8 cellular contexts compared by ENCODE assay signal in genomic region chr5:10549123-10549514, GRCh38. TPM values are rescaled to one million over a fixed set of nuclear protein-coding genes. Genes with fewer than 3 reads are reported as not detected.
DNase-seq lines count a peak whose midpoint lies in the region; ATAC-seq, FAIRE-seq and TF ChIP-seq lines count a peak whose summit lies in the region.
"Not testable (repeated sequence)": the region's sequence is repeated elsewhere in the genome, so short reads cannot be mapped to it uniquely, and the experiment has no call there.
"Had no signal": no experiment of that assay in that cellular context is flagged by ENCODE, and none has a peak within 500 bp of the region (broad histone marks: within the 10 kb centered on the region; RNA-seq: fewer than 3 reads in every experiment).

No MANE protein-coding gene starts in this region.

- TF ChIP-seq RAD21 in IMR-90 (IDR thresholded peaks at IDR 0.05; ENCODE audit: low read length); GM12878 (IDR thresholded peaks at IDR 0.05; ENCODE audit: insufficient read depth, low read depth, low read length): not testable (repeated sequence)

- peak overlapping the region; percentile 83 for H2AK5ac ChIP-seq in IMR-90 (ENCODE audit: low read depth, low read length)

- peak overlapping the region; percentile 84 for H2BK20ac ChIP-seq in IMR-90 (ENCODE audit: low read depth, low read length)

- peak overlapping the region; percentile 69 for H4K91ac ChIP-seq in IMR-90 (ENCODE audit: insufficient read depth, low read depth, low read length)

- dilution Hi-C loops in IMR-90 (cut with HindIII; ENCODE audit: low sequenced_read_pairs, unreplicated experiment) = not testable (repeated sequence)

- H3K27me3 Mint-ChIP-seq in GM23338 (ENCODE audit: insufficient read depth, low read depth, poor library complexity) = peaks cover 13% of the 10 kb centered on the region
- not testable (repeated sequence) for H3K27me3 Mint-ChIP-seq in endodermal cell (ENCODE audit: insufficient read depth)
- H3K27me3 Mint-ChIP-seq in neural progenitor cell (ENCODE audit: insufficient read depth, low read depth) = peaks cover 11% of the 10 kb centered on the region

- not testable (repeated sequence) for H2BK5ac ChIP-seq in IMR-90 (ENCODE audit: low read depth, low read length, poor library complexity, severe bottlenecking)

- not testable (repeated sequence) for H2AFZ ChIP-seq in GM23338; IMR-90 (replicated peaks; ENCODE audit: low read length, poor library complexity); GM12878 (ENCODE audit: control insufficient read depth, low read depth, low read length); neural progenitor cell (replicated peaks)

- RAD21 ChIA-PET in GM12878 (lab: Charles Lee; ENCODE audit: unreplicated experiment) = not testable (repeated sequence)

- BruUV-seq in IMR-90 (replicated peaks; lab: Mats Ljungman, UMichigan); GM12878 (replicated peaks; lab: Mats Ljungman, UMichigan): not testable (repeated sequence)

- intact Hi-C loops in IMR-90 (cut with micrococcal nuclease); GM12878 (cut with micrococcal nuclease; ENCODE audit: unreplicated experiment); kidney (cut with DNase I); sigmoid colon (cut with DNase I): not testable (repeated sequence)

- peaks cover 27% of the 10 kb centered on the region for H3K9me1 ChIP-seq in IMR-90 (ENCODE audit: insufficient read depth, low read length)

- H3K56ac ChIP-seq in IMR-90 (ENCODE audit: extremely low read depth, insufficient read depth, low read length) = not testable (repeated sequence)

- SMC1A ChIA-PET in GM12878 (lab: Charles Lee; ENCODE audit: uncharacterized antibody, unreplicated experiment) = not testable (repeated sequence)

- H3K36me3 ChIP-seq in GM23338 (ENCODE audit: insufficient read depth); IMR-90 (ENCODE audit: control insufficient read depth, insufficient read depth, low read length); GM12878 (ENCODE audit: control insufficient read depth in 2 of 2, insufficient read depth in 2 of 2, low read length in 1 of 2); endodermal cell (ENCODE audit: control insufficient read depth, insufficient read depth, low read length); kidney (ENCODE audit: control insufficient read depth in 1 of 2, insufficient read depth in 2 of 2, low read length in 2 of 2); neural progenitor cell; sigmoid colon: not testable (repeated sequence)

- H3K9me3 Mint-ChIP-seq in GM23338, endodermal cell, neural progenitor cell: not testable (repeated sequence)

- not testable (repeated sequence) for H3K79me2 ChIP-seq in GM23338 (replicated peaks; ENCODE audit: insufficient read depth); GM12878 (ENCODE audit: control insufficient read depth, insufficient read depth, low read length); neural progenitor cell (ENCODE audit: low read depth)

- not testable (repeated sequence) for H3K9ac ChIP-seq in IMR-90 (ENCODE audit: low read depth, low read length); GM12878 (ENCODE audit: control insufficient read depth, insufficient read depth, low read length); endodermal cell (ENCODE audit: extremely low read depth, low read length, poor library complexity, severe bottlenecking); kidney (ENCODE audit: low read length in 2 of 2); neural progenitor cell

- H3K4me1 ChIP-seq in GM23338 (ENCODE audit: insufficient read depth); endodermal cell (ENCODE audit: control insufficient read depth, insufficient read depth, low read length); kidney (ENCODE audit: control insufficient read depth in 1 of 2, insufficient read depth in 1 of 2, low read depth in 1 of 2, low read length in 2 of 2); sigmoid colon: not testable (repeated sequence)
- H3K4me1 ChIP-seq in IMR-90 (ENCODE audit: control insufficient read depth, insufficient read depth, low read length) = peaks cover 22% of the 10 kb centered on the region
- peaks cover 11% of the 10 kb centered on the region for H3K4me1 ChIP-seq in GM12878 (ENCODE audit: control insufficient read depth, insufficient read depth, low read length)
- peaks cover 13% of the 10 kb centered on the region for H3K4me1 ChIP-seq in neural progenitor cell

- not testable (repeated sequence) for H4K8ac ChIP-seq in IMR-90 (ENCODE audit: low read depth in 2 of 2, low read length in 2 of 2)

- not testable (repeated sequence) for H3F3A ChIP-seq in GM23338 (replicated peaks; ENCODE audit: low read depth)
- H3F3A ChIP-seq in neural progenitor cell (ENCODE audit: low read depth) = peaks cover 43% of the 10 kb centered on the region

- H2BK15ac ChIP-seq in IMR-90 (ENCODE audit: low read depth, low read length) = peak overlapping the region; percentile 84; the same call in 2 of the 3 replicates

- not testable (repeated sequence) for H2AK9ac ChIP-seq in IMR-90 (replicated peaks; ENCODE audit: low read depth, low read length, poor library complexity)

- H3K9me2 ChIP-seq in GM23338 (ENCODE audit: insufficient read depth) = not testable (repeated sequence)

- H3K4me1 Mint-ChIP-seq in GM23338 = peaks cover 32% of the 10 kb centered on the region
- peaks cover 33% of the 10 kb centered on the region for H3K4me1 Mint-ChIP-seq in endodermal cell
- H3K4me1 Mint-ChIP-seq in neural progenitor cell = not testable (repeated sequence)

- not testable (repeated sequence) for H3K9me3 ChIP-seq in IMR-90 (ENCODE audit: control insufficient read depth, insufficient read depth, low read length); GM12878 (replicated peaks; ENCODE audit: control insufficient read depth, insufficient read depth, low read length); endodermal cell (ENCODE audit: control insufficient read depth, low read length); kidney (ENCODE audit: control insufficient read depth in 1 of 2, low read length in 2 of 2); neural progenitor cell (ENCODE audit: low read depth); sigmoid colon

- not testable (repeated sequence) for H3K27ac Mint-ChIP-seq in GM23338
- H3K27ac Mint-ChIP-seq in endodermal cell (peak overlapping the region; percentile 100), neural progenitor cell (peak overlapping the region; percentile 72)

- ATAC-seq in GM23338; IMR-90 (ENCODE audit: low read depth); GM12878: not testable (repeated sequence)

- H3K79me1 ChIP-seq in IMR-90 (ENCODE audit: low read depth in 1 of 2, low read length in 2 of 2) = not testable (repeated sequence)

- not testable (repeated sequence) for H3K4me3 ChIP-seq in GM23338; IMR-90 (ENCODE audit: insufficient read depth, low read depth, low read length); GM12878; endodermal cell (ENCODE audit: low read length); kidney (ENCODE audit: low read length in 2 of 2); neural progenitor cell; sigmoid colon

- H3K4me3 Mint-ChIP-seq in GM23338, endodermal cell, neural progenitor cell: not testable (repeated sequence)

- CTCF ChIA-PET in IMR-90 (lab: Yijun Ruan, JAX); GM12878 (lab: Yijun Ruan, JAX): not testable (repeated sequence)

- peak overlapping the region; percentile 70 for H2BK120ac ChIP-seq in IMR-90 (ENCODE audit: low read depth, low read length)

- peak overlapping the region; percentile 64 for H3K4ac ChIP-seq in IMR-90 (ENCODE audit: low read depth, low read length)

- not testable (repeated sequence) for H3K18ac ChIP-seq in IMR-90 (ENCODE audit: low read depth, low read length)

- not testable (repeated sequence) for DNase-seq in GM23338 (ENCODE audit: low spot score); IMR-90; GM12878 (ENCODE audit: low read depth, low spot score); endodermal cell; neural progenitor cell (ENCODE audit: low spot score)
- DNase-seq in kidney = peak; percentile 59
- DNase-seq in sigmoid colon = peak; percentile 9

- H3K27ac ChIP-seq in GM23338 (ENCODE audit: low read depth) = 0 out of 2 replicates have a peak overlapping the region, but pooled peaks have one; percentile 93
- not testable (repeated sequence) for H3K27ac ChIP-seq in IMR-90 (ENCODE audit: insufficient read depth, low read length); GM12878 (ENCODE audit: control insufficient read depth, insufficient read depth); endodermal cell (ENCODE audit: low read depth, low read length); kidney (ENCODE audit: low read depth in 2 of 2, low read length in 2 of 2); neural progenitor cell; sigmoid colon

- H3K14ac ChIP-seq in IMR-90 (replicated peaks; ENCODE audit: low read depth, low read length) = peak overlapping the region; percentile 69; the same call in 1 of the 2 replicates

- FAIRE-seq in GM12878 (lab: Jason Lieb, UNC); kidney (lab: Jason Lieb, UNC): not testable (repeated sequence)

- not testable (repeated sequence) for H4K20me1 ChIP-seq in GM23338 (replicated peaks; ENCODE audit: insufficient read depth); IMR-90 (ENCODE audit: insufficient read depth, low read length); GM12878 (ENCODE audit: control insufficient read depth, insufficient read depth); neural progenitor cell (ENCODE audit: low read depth)

- not testable (repeated sequence) for TF ChIP-seq CTCF in GM23338 (conservative IDR thresholded peaks at IDR 0.05; ENCODE audit: low read depth in 2 of 2); IMR-90 (conservative IDR thresholded peaks at IDR 0.05; ENCODE audit: low read depth, low read length); GM12878 (IDR thresholded peaks at IDR 0.05 in 2 of 3, conservative IDR thresholded peaks at IDR 0.05 in 1 of 3; ENCODE audit: control insufficient read depth in 2 of 3, extremely low read depth in 1 of 3, insufficient read depth in 1 of 3, low read depth in 3 of 3, low read length in 3 of 3); endodermal cell (conservative IDR thresholded peaks at IDR 0.05); kidney (IDR thresholded peaks at IDR 0.05; ENCODE audit: borderline replicate concordance, extremely low read depth, insufficient read depth); neural progenitor cell (IDR thresholded peaks at IDR 0.05); sigmoid colon (IDR thresholded peaks at IDR 0.05)

- 95% methylated on average over 23 of the region's 30 CpGs; no CpG with 5 or more reads in 1 of the 2 experiments for WGBS in IMR-90 (ENCODE audit: extremely low coverage in 2 of 2, insufficient read length in 1 of 2), 2 experiments
- WGBS in GM12878 (ENCODE audit: insufficient coverage, insufficient replicate concordance, low lambda C conversion rate, missing lambda C conversion rate) = 98% methylated on average over 30 of the region's 30 CpGs
- 97 to 98% methylated on average over 28 to 30 of the region's 30 CpGs for WGBS in endodermal cell (ENCODE audit: insufficient coverage in 1 of 2, insufficient read length in 1 of 2), 2 experiments
- WGBS in sigmoid colon, 2 donors = 98 to 99% methylated on average over 30 of the region's 30 CpGs

- in situ Hi-C loops in IMR-90 (cut with MboI; ENCODE audit: low sequenced_read_pairs); GM12878 (cut with MboI): not testable (repeated sequence)

- H4K5ac ChIP-seq in IMR-90 (ENCODE audit: low read depth, low read length) = not testable (repeated sequence)

- TF ChIP-seq POLR2A in IMR-90 (IDR thresholded peaks at IDR 0.05; ENCODE audit: low read depth, low read length); GM12878 (IDR thresholded peaks at IDR 0.05; ENCODE audit: low read depth, low read length); sigmoid colon (IDR thresholded peaks at IDR 0.05): not testable (repeated sequence)

- H3K36me3 Mint-ChIP-seq in GM23338 (ENCODE audit: low read depth); endodermal cell (ENCODE audit: low read depth); neural progenitor cell: not testable (repeated sequence)

- not testable (repeated sequence) for H3K4me2 ChIP-seq in GM23338; IMR-90 (ENCODE audit: low read depth, low read length); GM12878 (ENCODE audit: control insufficient read depth, insufficient read depth); neural progenitor cell

- TF ChIP-seq EP300 in GM12878 (IDR thresholded peaks at IDR 0.05; ENCODE audit: borderline replicate concordance in 1 of 2, control insufficient read depth in 1 of 2, low read depth in 2 of 2, low read length in 2 of 2); sigmoid colon (IDR thresholded peaks at IDR 0.05): not testable (repeated sequence)

- POLR2A ChIA-PET in IMR-90 (lab: Charles Lee; ENCODE audit: unreplicated experiment); GM12878 (lab: Charles Lee): not testable (repeated sequence)

- not testable (repeated sequence) for H3K23ac ChIP-seq in IMR-90 (ENCODE audit: low read depth, low read length)

- not testable (repeated sequence) for H3K27me3 ChIP-seq in GM23338 (ENCODE audit: insufficient read depth); IMR-90 (ENCODE audit: control insufficient read depth, insufficient read depth, low read length); GM12878 (replicated peaks in 1 of 2; ENCODE audit: control insufficient read depth in 2 of 2, insufficient read depth in 2 of 2, low read length in 1 of 2); endodermal cell (ENCODE audit: control insufficient read depth, insufficient read depth, low read length, poor library complexity, severe bottlenecking); neural progenitor cell
- peaks cover 0 to 26% (median 2%) of the 10 kb centered on the region in 3 donors for H3K27me3 ChIP-seq in sigmoid colon

RNA-seq across cellular contexts. Expression of gene ANKRD33B, which starts 14.8 kb away (rescaled TPM):
- total RNA-seq in GM23338 (2014; rRNA removed; shearing (Covaris generic)) = 13.0 and 15.4 TPM in 2 replicates
- polyA plus RNA-seq in GM23338 (2016; fragmentation: Nextera tagmentation; extraction: Ambion mirVana) = 2.7 and 2.9 TPM in 2 replicates
- 2.5 and 2.8 TPM in 2 replicates for total RNA-seq in IMR-90 (2012; rRNA removed)
- polyA plus RNA-seq in IMR-90 (2012; rRNA removed) = 3.3 and 3.8 TPM in 2 replicates
- polyA plus RNA-seq in IMR-90 (2012; cell fraction: cytosol; rRNA removed) = 2.2 and 3.2 TPM in 2 replicates
- 13.5 and 13.8 TPM in 2 replicates for polyA plus RNA-seq in IMR-90 (2012; cell fraction: nucleus; rRNA removed; ENCODE audit: low replicate concordance)
- total RNA-seq in GM12878 (2013; cell fraction: nucleolus; rRNA removed) = 51.1 and 53.7 TPM in 2 replicates
- total RNA-seq in GM12878 (2014; rRNA removed) = 17.0 and 18.6 TPM in 2 replicates
- 20.3 and 20.4 TPM in 2 replicates for total RNA-seq in GM12878 (2014; rRNA removed; fragmentation: Illumina TruSeq; extraction: Trizol)
- 58.4 and 61.6 TPM in 2 replicates for total RNA-seq in GM12878 (2021)
- 12.2 TPM for polyA plus RNA-seq in GM12878 (2011; ENCODE audit: low read depth)
- polyA plus RNA-seq in GM12878 (2011; rRNA removed) = 11.0 and 12.7 TPM in 2 replicates
- polyA plus RNA-seq in GM12878 (2011; cell fraction: cytosol; rRNA removed) = 16.9 and 17.7 TPM in 2 replicates
- 24.0 and 29.2 TPM in 2 replicates for polyA plus RNA-seq in GM12878 (2011; cell fraction: nucleus; rRNA removed)
- polyA plus RNA-seq in GM12878 (2012) = 19.6 TPM in 2 replicates
- polyA plus RNA-seq in GM12878 (2014; fragmentation: Illumina TruSeq; extraction: Trizol) = 22.7 and 27.0 TPM in 2 replicates
- 1 to 10 TPM; 5.9 to 6.1 TPM for polyA plus RNA-seq in GM12878 (2014; fragmentation: Nextera tagmentation; extraction: Ambion mirVana)
- polyA plus RNA-seq in GM12878 (2014; rRNA removed) = 19.6 and 20.7 TPM in 2 replicates
- polyA plus RNA-seq in GM12878 (2016; fragmentation: Nextera tagmentation; extraction: Ambion mirVana) = 1 to 10 TPM; 4.9 to 9.5 TPM
- 42.2 and 53.6 TPM in 2 replicates for polyA minus RNA-seq in GM12878 (2011; rRNA and poly(A)+ RNA removed)
- 28.3 and 29.6 TPM in 2 replicates for polyA minus RNA-seq in GM12878 (2011; cell fraction: cytosol; rRNA and poly(A)+ RNA removed)
- polyA minus RNA-seq in GM12878 (2011; cell fraction: nucleus; rRNA and poly(A)+ RNA removed) = 13.7 and 27.7 TPM in 2 replicates
- total RNA-seq in endodermal cell = 10 to 100 TPM; 21.9 to 37.2 TPM
- polyA plus RNA-seq in endodermal cell (2013, experiment 1 of 2) = 2.1 TPM
- 1.8 TPM for polyA plus RNA-seq in endodermal cell (2013, experiment 2 of 2)
- total RNA-seq in kidney = 20.3 TPM
- 4.8 TPM for polyA plus RNA-seq in kidney (ENCODE audit: insufficient read depth, low read depth, low replicate concordance)
- 2.2 and 3.5 TPM in 2 replicates for total RNA-seq in neural progenitor cell (ENCODE audit: low replicate concordance)
- total RNA-seq in sigmoid colon = 1 to 10 TPM; 2.7 to 4.6 (median 3.6) TPM
- 1 to 10 TPM in 2 of 3 donors, under 1 TPM in 1; 0.23 to 2.1 (median 1.2) TPM for polyA plus RNA-seq in sigmoid colon
- polyA plus RNA-seq: CD14-positive monocyte had no signal
